15 cellular contexts compared by ENCODE assay signal in genomic region chr6:111789593-111789992, GRCh38.
DNase-seq lines count a peak whose midpoint lies in the region; ATAC-seq and TF ChIP-seq lines count a peak whose summit lies in the region.
"Had no signal": no experiment of that assay in that cellular context is flagged by ENCODE, and none has a peak within 500 bp of the region (broad histone marks: within the 10 kb centered on the region; RNA-seq: fewer than 3 reads in every experiment).

No MANE protein-coding gene starts in this region.

- no peak for TF ChIP-seq CTCF in cardiac fibroblast (IDR thresholded peaks at IDR 0.05; ENCODE audit: low read depth, low read length)
- TF ChIP-seq CTCF in left ventricle myocardium inferior (IDR thresholded peaks at IDR 0.05; ENCODE audit: borderline replicate concordance) = no peak

- DNase-seq in COLO829 (ENCODE audit: low spot score) = peak; percentile 76
- DNase-seq in cardiac fibroblast (ENCODE audit: low read depth in 2 of 2) = peak; percentile 63 to 73
- peak; percentile 54 for DNase-seq in left ventricle myocardium inferior
- peak; percentile 12 for DNase-seq in renal cortical epithelial cell (ENCODE audit: low read depth)
- DNase-seq in SK-N-DZ (ENCODE audit: low spot score) = no peak
- DNase-seq in NCI-H526 (lab: John Stamatoyannopoulos, UW) = no peak
- DNase-seq: activated CD8-positive, alpha-beta memory T cell treated with anti-CD3 and anti-CD28 coated beads for 24 hours; activated effector memory CD4-positive, alpha-beta T cell treated with anti-CD3 and anti-CD28 coated beads, Interleukin-2, amount 50 U/mL, for 16 hours; AML-193; NCI-H1092 treated with DMSO at 0.1 percent for 48 hours; small intestine; stimulated activated naive CD8-positive, alpha-beta T cell treated with anti-CD3 and anti-CD28 coated beads, Interleukin-15, amount 100 ng/mL, for 72 hours had no signal

- H3K27ac ChIP-seq in left ventricle myocardium inferior (replicated peaks) = peak overlapping the region; percentile 51
- H3K27ac ChIP-seq: VCaP had no signal

- H3K36me3 ChIP-seq in left ventricle myocardium inferior = no peaks in the 10 kb centered on the region

- ATAC-seq in GM19455 (IDR thresholded peaks at IDR 0.05; ENCODE audit: unreplicated experiment) (no peak), HG02840 (IDR thresholded peaks at IDR 0.05; ENCODE audit: low FRiP score, unreplicated experiment) (no peak)
- ATAC-seq: stimulated activated naive CD8-positive, alpha-beta T cell treated with anti-CD3 and anti-CD28 coated beads, Interleukin-15, amount 100 ng/mL, for 72 hours had no signal

- intact Hi-C loops in left ventricle myocardium inferior (cut with micrococcal nuclease) = no loop called here

- no peaks in the 10 kb centered on the region for H3K27me3 ChIP-seq in left ventricle myocardium inferior (ENCODE audit: low read depth)

- H3K4me1 ChIP-seq in left ventricle myocardium inferior = peaks cover 65% of the 10 kb centered on the region

- H3K4me3 ChIP-seq in cardiac fibroblast (replicated peaks in 1 of 2; ENCODE audit: low read depth in 2 of 2, low read length in 2 of 2) (no peak overlapping the region), left ventricle myocardium inferior (no peak overlapping the region)

- no peaks in the 10 kb centered on the region for H3K9me3 ChIP-seq in left ventricle myocardium inferior (replicated peaks)

Comparison
In these comparisons a context has a peak if more than half of its experiments do, and no peak if none do; other contexts are left out.
1. DNase-seq: peak in COLO829 (single experiment), cardiac fibroblast (2 of 2), left ventricle myocardium inferior (single experiment) and renal cortical epithelial cell (single experiment); none in SK-N-DZ (single experiment) and NCI-H526 (0 of 2).